1 cellular context compared by ENCODE assay signal in the genomic region with DNA sequence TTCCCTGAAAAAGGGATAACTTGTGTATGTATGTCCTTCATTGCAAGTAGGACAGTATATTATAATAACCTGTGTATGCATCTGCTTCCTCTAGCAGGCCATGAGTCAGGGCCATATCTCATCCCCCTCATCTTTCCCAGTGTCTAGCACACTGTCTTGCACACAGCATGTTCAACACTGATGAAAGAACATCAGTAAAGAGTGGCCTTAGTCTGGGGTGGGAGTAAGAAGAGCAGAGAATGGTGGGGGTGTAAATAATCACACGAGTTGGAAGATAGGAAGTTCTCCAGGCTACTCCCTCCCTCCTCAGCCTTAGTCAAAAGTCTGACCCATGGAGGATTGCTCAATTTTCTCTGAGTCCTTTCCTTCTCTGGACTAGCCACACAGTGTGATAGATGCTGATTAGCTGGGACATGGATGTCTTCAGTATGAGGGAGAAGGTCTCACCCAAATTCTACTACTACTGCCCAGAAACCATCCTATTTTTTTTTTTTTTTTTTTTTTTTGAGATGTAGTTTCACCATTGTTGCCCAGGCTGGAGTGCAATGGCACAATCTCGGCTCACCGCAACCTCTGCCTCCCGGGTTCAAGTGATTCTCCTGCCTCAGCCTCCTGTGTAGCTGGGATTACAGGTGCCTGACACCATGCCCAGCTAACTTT.
TF ChIP-seq lines count a peak whose summit lies in the region.

No MANE protein-coding gene starts in this region.

TF ChIP-seq in GM23338, 12 proteins besides CTCF, POLR2A, EP300 and RAD21:
- TF ChIP-seq, protein P1, sequence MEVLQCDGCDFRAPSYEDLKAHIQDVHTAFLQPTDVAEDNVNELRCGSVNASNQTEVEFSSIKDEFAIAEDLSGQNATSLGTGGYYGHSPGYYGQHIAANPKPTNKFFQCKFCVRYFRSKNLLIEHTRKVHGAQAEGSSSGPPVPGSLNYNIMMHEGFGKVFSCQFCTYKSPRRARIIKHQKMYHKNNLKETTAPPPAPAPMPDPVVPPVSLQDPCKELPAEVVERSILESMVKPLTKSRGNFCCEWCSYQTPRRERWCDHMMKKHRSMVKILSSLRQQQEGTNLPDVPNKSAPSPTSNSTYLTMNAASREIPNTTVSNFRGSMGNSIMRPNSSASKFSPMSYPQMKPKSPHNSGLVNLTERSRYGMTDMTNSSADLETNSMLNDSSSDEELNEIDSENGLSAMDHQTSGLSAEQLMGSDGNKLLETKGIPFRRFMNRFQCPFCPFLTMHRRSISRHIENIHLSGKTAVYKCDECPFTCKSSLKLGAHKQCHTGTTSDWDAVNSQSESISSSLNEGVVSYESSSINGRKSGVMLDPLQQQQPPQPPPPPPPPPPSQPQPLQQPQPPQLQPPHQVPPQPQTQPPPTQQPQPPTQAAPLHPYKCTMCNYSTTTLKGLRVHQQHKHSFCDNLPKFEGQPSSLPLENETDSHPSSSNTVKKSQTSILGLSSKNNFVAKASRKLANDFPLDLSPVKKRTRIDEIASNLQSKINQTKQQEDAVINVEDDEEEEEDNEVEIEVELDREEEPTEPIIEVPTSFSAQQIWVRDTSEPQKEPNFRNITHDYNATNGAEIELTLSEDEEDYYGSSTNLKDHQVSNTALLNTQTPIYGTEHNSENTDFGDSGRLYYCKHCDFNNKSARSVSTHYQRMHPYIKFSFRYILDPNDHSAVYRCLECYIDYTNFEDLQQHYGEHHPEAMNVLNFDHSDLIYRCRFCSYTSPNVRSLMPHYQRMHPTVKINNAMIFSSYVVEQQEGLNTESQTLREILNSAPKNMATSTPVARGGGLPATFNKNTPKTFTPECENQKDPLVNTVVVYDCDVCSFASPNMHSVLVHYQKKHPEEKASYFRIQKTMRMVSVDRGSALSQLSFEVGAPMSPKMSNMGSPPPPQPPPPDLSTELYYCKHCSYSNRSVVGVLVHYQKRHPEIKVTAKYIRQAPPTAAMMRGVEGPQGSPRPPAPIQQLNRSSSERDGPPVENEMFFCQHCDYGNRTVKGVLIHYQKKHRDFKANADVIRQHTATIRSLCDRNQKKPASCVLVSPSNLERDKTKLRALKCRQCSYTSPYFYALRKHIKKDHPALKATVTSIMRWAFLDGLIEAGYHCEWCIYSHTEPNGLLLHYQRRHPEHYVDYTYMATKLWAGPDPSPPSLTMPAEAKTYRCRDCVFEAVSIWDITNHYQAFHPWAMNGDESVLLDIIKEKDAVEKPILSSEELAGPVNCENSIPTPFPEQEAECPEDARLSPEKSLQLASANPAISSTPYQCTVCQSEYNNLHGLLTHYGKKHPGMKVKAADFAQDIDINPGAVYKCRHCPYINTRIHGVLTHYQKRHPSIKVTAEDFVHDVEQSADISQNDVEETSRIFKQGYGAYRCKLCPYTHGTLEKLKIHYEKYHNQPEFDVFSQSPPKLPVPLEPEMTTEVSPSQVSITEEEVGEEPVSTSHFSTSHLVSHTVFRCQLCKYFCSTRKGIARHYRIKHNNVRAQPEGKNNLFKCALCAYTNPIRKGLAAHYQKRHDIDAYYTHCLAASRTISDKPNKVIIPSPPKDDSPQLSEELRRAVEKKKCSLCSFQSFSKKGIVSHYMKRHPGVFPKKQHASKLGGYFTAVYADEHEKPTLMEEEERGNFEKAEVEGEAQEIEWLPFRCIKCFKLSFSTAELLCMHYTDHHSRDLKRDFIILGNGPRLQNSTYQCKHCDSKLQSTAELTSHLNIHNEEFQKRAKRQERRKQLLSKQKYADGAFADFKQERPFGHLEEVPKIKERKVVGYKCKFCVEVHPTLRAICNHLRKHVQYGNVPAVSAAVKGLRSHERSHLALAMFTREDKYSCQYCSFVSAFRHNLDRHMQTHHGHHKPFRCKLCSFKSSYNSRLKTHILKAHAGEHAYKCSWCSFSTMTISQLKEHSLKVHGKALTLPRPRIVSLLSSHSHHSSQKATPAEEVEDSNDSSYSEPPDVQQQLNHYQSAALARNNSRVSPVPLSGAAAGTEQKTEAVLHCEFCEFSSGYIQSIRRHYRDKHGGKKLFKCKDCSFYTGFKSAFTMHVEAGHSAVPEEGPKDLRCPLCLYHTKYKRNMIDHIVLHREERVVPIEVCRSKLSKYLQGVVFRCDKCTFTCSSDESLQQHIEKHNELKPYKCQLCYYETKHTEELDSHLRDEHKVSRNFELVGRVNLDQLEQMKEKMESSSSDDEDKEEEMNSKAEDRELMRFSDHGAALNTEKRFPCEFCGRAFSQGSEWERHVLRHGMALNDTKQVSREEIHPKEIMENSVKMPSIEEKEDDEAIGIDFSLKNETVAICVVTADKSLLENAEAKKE (CRISPR knock-in tag; IDR thresholded peaks at IDR 0.05), result no peak
- TF ChIP-seq ZNF114 (CRISPR knock-in tag; IDR thresholded peaks at IDR 0.05), result no peak
- TF ChIP-seq JUNB (IDR thresholded peaks at IDR 0.05; ENCODE audit: unreplicated experiment), result no peak
- TF ChIP-seq, protein P2, sequence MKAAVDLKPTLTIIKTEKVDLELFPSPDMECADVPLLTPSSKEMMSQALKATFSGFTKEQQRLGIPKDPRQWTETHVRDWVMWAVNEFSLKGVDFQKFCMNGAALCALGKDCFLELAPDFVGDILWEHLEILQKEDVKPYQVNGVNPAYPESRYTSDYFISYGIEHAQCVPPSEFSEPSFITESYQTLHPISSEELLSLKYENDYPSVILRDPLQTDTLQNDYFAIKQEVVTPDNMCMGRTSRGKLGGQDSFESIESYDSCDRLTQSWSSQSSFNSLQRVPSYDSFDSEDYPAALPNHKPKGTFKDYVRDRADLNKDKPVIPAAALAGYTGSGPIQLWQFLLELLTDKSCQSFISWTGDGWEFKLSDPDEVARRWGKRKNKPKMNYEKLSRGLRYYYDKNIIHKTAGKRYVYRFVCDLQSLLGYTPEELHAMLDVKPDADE (IDR thresholded peaks at IDR 0.05), result no peak
- TF ChIP-seq POLR2AphosphoS5 (IDR thresholded peaks at IDR 0.05; ENCODE audit: low read depth), result no peak
- no peak for TF ChIP-seq ZNF331 (CRISPR knock-in tag; IDR thresholded peaks at IDR 0.05; ENCODE audit: low read depth)
- no peak for TF ChIP-seq STAT1 (IDR thresholded peaks at IDR 0.05; ENCODE audit: unreplicated experiment)
- TF ChIP-seq EZH2 (IDR thresholded peaks at IDR 0.05; ENCODE audit: low read depth, unreplicated experiment), result no peak
- TF ChIP-seq NANOG (IDR thresholded peaks at IDR 0.05; ENCODE audit: borderline replicate concordance), result no peak
- TF ChIP-seq, protein P3, sequence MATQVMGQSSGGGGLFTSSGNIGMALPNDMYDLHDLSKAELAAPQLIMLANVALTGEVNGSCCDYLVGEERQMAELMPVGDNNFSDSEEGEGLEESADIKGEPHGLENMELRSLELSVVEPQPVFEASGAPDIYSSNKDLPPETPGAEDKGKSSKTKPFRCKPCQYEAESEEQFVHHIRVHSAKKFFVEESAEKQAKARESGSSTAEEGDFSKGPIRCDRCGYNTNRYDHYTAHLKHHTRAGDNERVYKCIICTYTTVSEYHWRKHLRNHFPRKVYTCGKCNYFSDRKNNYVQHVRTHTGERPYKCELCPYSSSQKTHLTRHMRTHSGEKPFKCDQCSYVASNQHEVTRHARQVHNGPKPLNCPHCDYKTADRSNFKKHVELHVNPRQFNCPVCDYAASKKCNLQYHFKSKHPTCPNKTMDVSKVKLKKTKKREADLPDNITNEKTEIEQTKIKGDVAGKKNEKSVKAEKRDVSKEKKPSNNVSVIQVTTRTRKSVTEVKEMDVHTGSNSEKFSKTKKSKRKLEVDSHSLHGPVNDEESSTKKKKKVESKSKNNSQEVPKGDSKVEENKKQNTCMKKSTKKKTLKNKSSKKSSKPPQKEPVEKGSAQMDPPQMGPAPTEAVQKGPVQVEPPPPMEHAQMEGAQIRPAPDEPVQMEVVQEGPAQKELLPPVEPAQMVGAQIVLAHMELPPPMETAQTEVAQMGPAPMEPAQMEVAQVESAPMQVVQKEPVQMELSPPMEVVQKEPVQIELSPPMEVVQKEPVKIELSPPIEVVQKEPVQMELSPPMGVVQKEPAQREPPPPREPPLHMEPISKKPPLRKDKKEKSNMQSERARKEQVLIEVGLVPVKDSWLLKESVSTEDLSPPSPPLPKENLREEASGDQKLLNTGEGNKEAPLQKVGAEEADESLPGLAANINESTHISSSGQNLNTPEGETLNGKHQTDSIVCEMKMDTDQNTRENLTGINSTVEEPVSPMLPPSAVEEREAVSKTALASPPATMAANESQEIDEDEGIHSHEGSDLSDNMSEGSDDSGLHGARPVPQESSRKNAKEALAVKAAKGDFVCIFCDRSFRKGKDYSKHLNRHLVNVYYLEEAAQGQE (IDR thresholded peaks at IDR 0.05; ENCODE audit: unreplicated experiment), result no peak
- no peak for TF ChIP-seq EZH2phosphoT487 (IDR thresholded peaks at IDR 0.05; ENCODE audit: unreplicated experiment)
- TF ChIP-seq CREB1 (CRISPR knock-in tag; IDR thresholded peaks at IDR 0.05; ENCODE audit: low read depth), result no peak
